In genomic region chr11:19722702-19723101, GRCh38 we compare ENCODE assay signal across 15 cellular contexts. TPM values are rescaled to one million over a fixed set of nuclear protein-coding genes. Genes with fewer than 3 reads are reported as not detected.
DNase-seq lines count a peak whose midpoint lies in the region; ATAC-seq and TF ChIP-seq lines count a peak whose summit lies in the region.
"Had no signal": no experiment of that assay in that cellular context is flagged by ENCODE, and none has a peak within 500 bp of the region (broad histone marks: within the 10 kb centered on the region; RNA-seq: fewer than 3 reads in every experiment).

No MANE protein-coding gene starts in this region.

- H3K27ac ChIP-seq in GM23248 (no peak overlapping the region), SJCRH30 (peak overlapping the region; percentile 62), esophagus squamous epithelium (peak overlapping the region; percentile 54 to 77 (median 64)), suprapubic skin (peak overlapping the region; percentile 26), brain microvascular endothelial cell (no peak overlapping the region)
- H3K27ac ChIP-seq: BLaER1, parathyroid adenoma, WERI-Rb-1 had no signal

- peaks cover 100% of the 10 kb centered on the region for H3K79me2 ChIP-seq in GM23248 (ENCODE audit: insufficient read depth)
- H3K79me2 ChIP-seq: parathyroid adenoma had no signal

- H2AFZ ChIP-seq in GM23248, result no peak overlapping the region
- H2AFZ ChIP-seq: parathyroid adenoma had no signal

- in situ Hi-C loops in GM23248 (cut with MboI), result no loop called here
- in situ Hi-C loops in brain microvascular endothelial cell (cut with HindIII; ENCODE audit: low pct_ligation_motif_present, low sequenced_read_pairs), result no loop called here

- H4K20me1 ChIP-seq in GM23248 (ENCODE audit: insufficient read depth), result peaks cover 3% of the 10 kb centered on the region; the same call in 1 of the 2 replicates
- H4K20me1 ChIP-seq: BLaER1 had no signal

- peak overlapping the region; percentile 13 for H3K4me2 ChIP-seq in GM23248 (ENCODE audit: unreplicated experiment)

- WGBS in GM23248 (ENCODE audit: low coverage in 1 of 2, low lambda C conversion rate in 2 of 2, missing lambda C conversion rate in 2 of 2), 2 experiments, result 69 to 72% methylated on average over 5 of the region's 5 CpGs
- 50 to 74% methylated on average over 5 of the region's 5 CpGs for WGBS in esophagus squamous epithelium, 2 donors
- 74% methylated on average over 5 of the region's 5 CpGs for WGBS in suprapubic skin

- H3K36me3 ChIP-seq in GM23248 (ENCODE audit: low read depth), result 0 out of 2 replicates have a peak, but pooled peaks cover 6% of the 10 kb centered on the region
- H3K36me3 ChIP-seq in SJCRH30, result no peaks in the 10 kb centered on the region; the same call in 1 of the 2 replicates
- H3K36me3 ChIP-seq in esophagus squamous epithelium, result no peaks in the 10 kb centered on the region
- no peaks in the 10 kb centered on the region for H3K36me3 ChIP-seq in suprapubic skin
- peaks cover 4% of the 10 kb centered on the region for H3K36me3 ChIP-seq in brain microvascular endothelial cell (replicated peaks)
- H3K36me3 ChIP-seq: BLaER1, WERI-Rb-1 had no signal

- H3K9me3 ChIP-seq in GM23248 (ENCODE audit: low read depth), result no peaks in the 10 kb centered on the region
- H3K9me3 ChIP-seq in SJCRH30 (replicated peaks), result no peaks in the 10 kb centered on the region
- no peaks in the 10 kb centered on the region for H3K9me3 ChIP-seq in esophagus squamous epithelium
- no peaks in the 10 kb centered on the region for H3K9me3 ChIP-seq in suprapubic skin
- H3K9me3 ChIP-seq: BLaER1 had no signal

- H3K4me3 ChIP-seq in GM23248 (no peak overlapping the region), SJCRH30 (no peak overlapping the region), esophagus squamous epithelium (no peak overlapping the region), suprapubic skin (no peak overlapping the region), brain microvascular endothelial cell (ENCODE audit: low read depth, low read length) (no peak overlapping the region)
- H3K4me3 ChIP-seq: BLaER1 had no signal

- peaks cover 30% of the 10 kb centered on the region for H3F3A ChIP-seq in GM23248 (ENCODE audit: insufficient read depth)

- DNase-seq in GM23248 (no peak), SJCRH30 (peak in 1 of 2 experiments; percentile 34), esophagus squamous epithelium (lab: John Stamatoyannopoulos, UW) (no peak), suprapubic skin (ENCODE audit: low spot score in 2 of 2) (no peak), brain microvascular endothelial cell (no peak), NCI-H446 treated with DMSO at 0.1 percent for 48 hours (lab: John Stamatoyannopoulos, UW) (no peak)
- DNase-seq: activated effector memory CD4-positive, alpha-beta T cell treated with anti-CD3 and anti-CD28 coated beads, Interleukin-2, amount 50 U/mL, for 16 hours; DMS79 treated with DMSO at 0.1 percent for 48 hours; Kasumi-1; NCI-H146; stimulated activated naive CD8-positive, alpha-beta T cell treated with anti-CD3 and anti-CD28 coated beads, Interleukin-15, amount 100 ng/mL, for 72 hours; WERI-Rb-1 had no signal

- TF ChIP-seq POLR2A in esophagus squamous epithelium (IDR thresholded peaks at IDR 0.05) (no peak), suprapubic skin (IDR thresholded peaks at IDR 0.05) (no peak)

- intact Hi-C loops in esophagus squamous epithelium (cut with DNase I), result no loop called here

- no peaks in the 10 kb centered on the region for H3K9me2 ChIP-seq in GM23248 (ENCODE audit: insufficient read depth)

- no peak overlapping the region for H3K9ac ChIP-seq in GM23248
- H3K9ac ChIP-seq: BLaER1, parathyroid adenoma had no signal

- no peak for TF ChIP-seq CTCF in esophagus squamous epithelium (IDR thresholded peaks at IDR 0.05)
- no peak for TF ChIP-seq CTCF in suprapubic skin (IDR thresholded peaks at IDR 0.05)
- TF ChIP-seq CTCF in brain microvascular endothelial cell (IDR thresholded peaks at IDR 0.05; ENCODE audit: low read depth, low read length, missing control alignments), result no peak

- ATAC-seq in HG02938 (IDR thresholded peaks at IDR 0.05; ENCODE audit: unreplicated experiment), result no peak

- H3K27me3 ChIP-seq in GM23248 (replicated peaks; ENCODE audit: insufficient read depth), result no peaks in the 10 kb centered on the region
- H3K27me3 ChIP-seq in SJCRH30, result no peaks in the 10 kb centered on the region
- H3K27me3 ChIP-seq in esophagus squamous epithelium, result no peaks in the 10 kb centered on the region
- H3K27me3 ChIP-seq in suprapubic skin, result no peaks in the 10 kb centered on the region
- H3K27me3 ChIP-seq in brain microvascular endothelial cell (replicated peaks), result no peaks in the 10 kb centered on the region
- H3K27me3 ChIP-seq: BLaER1 had no signal

- no peak for TF ChIP-seq EP300 in suprapubic skin (IDR thresholded peaks at IDR 0.05)

- peaks cover 23% of the 10 kb centered on the region for H3K4me1 ChIP-seq in GM23248 (ENCODE audit: insufficient read depth)
- peaks cover 24% of the 10 kb centered on the region for H3K4me1 ChIP-seq in SJCRH30
- peaks cover 13 to 56% (median 22%) of the 10 kb centered on the region in 3 donors for H3K4me1 ChIP-seq in esophagus squamous epithelium
- peaks cover 28% of the 10 kb centered on the region for H3K4me1 ChIP-seq in suprapubic skin
- H3K4me1 ChIP-seq: parathyroid adenoma had no signal

RNA-seq across cellular contexts. Expression of gene NAV2, which starts 10.1 kb away (rescaled TPM):
- total RNA-seq in GM23248 (2014; rRNA removed; shearing (Covaris generic)), result 11.9 and 12.0 TPM in 2 replicates
- polyA plus RNA-seq in GM23248 (2016; fragmentation: Nextera tagmentation; extraction: Ambion mirVana), result 4.1 and 5.7 TPM in 2 replicates
- 66.3 and 73.1 TPM in 2 replicates for total RNA-seq in SJCRH30 (2014; rRNA removed; shearing (Covaris generic))
- 10 to 100 TPM in 3 of 4 donors, 1 to 10 TPM in 1; 4.9 to 19.1 (median 14.6) TPM for total RNA-seq in esophagus squamous epithelium
- total RNA-seq in suprapubic skin, result 10 to 100 TPM in 3 of 4 donors, 1 to 10 TPM in 1; 9.1 to 34.7 (median 22.2) TPM

Comparison
In these comparisons a context has a peak if more than half of its experiments do, and no peak if none do; other contexts are left out.
1. H3K27ac ChIP-seq: peak in SJCRH30 (single experiment), esophagus squamous epithelium (4 of 4) and suprapubic skin (single experiment); none in GM23248 (single experiment) and brain microvascular endothelial cell (single experiment).